In genomic region chr15:51205050-51205707, GRCh38 we compare ENCODE assay signal across 15 cellular contexts.
A peak's percentile ranks its signal among the peaks of the same experiment; 100 is the strongest.
DNase-seq lines count a peak whose midpoint lies in the region; ATAC-seq and TF ChIP-seq lines count a peak whose summit lies in the region.
"Had no signal": no experiment of that assay in that cellular context is flagged by ENCODE, and none has a peak within 500 bp of the region (broad histone marks: within the 10 kb centered on the region; RNA-seq: fewer than 3 reads in every experiment).

No MANE protein-coding gene starts in this region.

- H3K36me3 ChIP-seq in body of pancreas (replicated peaks in 1 of 2; ENCODE audit: insufficient read depth in 1 of 2, low read depth in 2 of 2) (no peaks in the 10 kb centered on the region), right lobe of liver (no peaks in the 10 kb centered on the region), stomach (no peaks in the 10 kb centered on the region), SJCRH30 (no peaks in the 10 kb centered on the region)

- H3K27me3 ChIP-seq in body of pancreas (no peaks in the 10 kb centered on the region), right lobe of liver (peaks cover 0 to 15% of the 10 kb centered on the region in 2 donors), stomach (peaks cover 0 to 5% (median 0%) of the 10 kb centered on the region in 3 donors), SJCRH30 (no peaks in the 10 kb centered on the region)

- TF ChIP-seq CTCF in C4-2B (conservative IDR thresholded peaks at IDR 0.05) (no peak), body of pancreas (IDR thresholded peaks at IDR 0.05) (no peak), right lobe of liver (IDR thresholded peaks at IDR 0.05) (no peak), stomach (IDR thresholded peaks at IDR 0.05) (no peak)

- TF ChIP-seq EP300 in stomach (IDR thresholded peaks at IDR 0.05) = no peak

- H3K4me3 ChIP-seq in body of pancreas (no peak overlapping the region), right lobe of liver (no peak overlapping the region), stomach (no peak overlapping the region), SJCRH30 (no peak overlapping the region)
- H3K4me3 ChIP-seq: A549 had no signal

- TF ChIP-seq POLR2A in body of pancreas (IDR thresholded peaks at IDR 0.05) (no peak), right lobe of liver (IDR thresholded peaks at IDR 0.05) (no peak), stomach (IDR thresholded peaks at IDR 0.05) (no peak)

- intact Hi-C loops in body of pancreas (cut with DNase I) = no loop called here
- intact Hi-C loops in right lobe of liver (cut with DNase I) = no loop called here
- intact Hi-C loops in stomach (cut with DNase I; ENCODE audit: low total_unique reads) = no loop called here

- H3K4me1 ChIP-seq in body of pancreas = peaks cover 6% of the 10 kb centered on the region
- peaks cover 0 to 27% (median 10%) of the 10 kb centered on the region in 4 donors for H3K4me1 ChIP-seq in right lobe of liver
- no peaks in the 10 kb centered on the region for H3K4me1 ChIP-seq in stomach
- no peaks in the 10 kb centered on the region for H3K4me1 ChIP-seq in SJCRH30
- H3K4me1 ChIP-seq: Caco-2 had no signal

- ATAC-seq in body of pancreas (peak; percentile 50), right lobe of liver (peak; percentile 82 to 94 (median 92)), GM19463 (IDR thresholded peaks at IDR 0.05; ENCODE audit: unreplicated experiment) (no peak)
- ATAC-seq: A549 had no signal

- WGBS in body of pancreas, 2 donors = 11 to 45% methylated on average over 2 of the region's 2 CpGs
- WGBS in right lobe of liver (ENCODE audit: insufficient coverage, low coverage, low lambda C conversion rate, missing lambda C conversion rate) = 28% methylated on average over 2 of the region's 2 CpGs
- 32 to 77% (median 50%) methylated on average over 2 of the region's 2 CpGs for WGBS in stomach, 5 donors

- in situ Hi-C loops in G401 (cut with HindIII; ENCODE audit: low sequenced_read_pairs) = no loop called here

- no peaks in the 10 kb centered on the region for H3K9me3 ChIP-seq in body of pancreas
- H3K9me3 ChIP-seq in right lobe of liver = no peaks in the 10 kb centered on the region
- H3K9me3 ChIP-seq in stomach = no peaks in the 10 kb centered on the region
- no peaks in the 10 kb centered on the region for H3K9me3 ChIP-seq in SJCRH30 (replicated peaks)
- H3K9me3 ChIP-seq: A549, Caco-2 had no signal

- H3K27ac ChIP-seq in C4-2B (peak overlapping the region; percentile 61), body of pancreas (no peak overlapping the region), right lobe of liver (no peak overlapping the region), stomach (no peak overlapping the region), SJCRH30 (no peak overlapping the region)

- DNase-seq in body of pancreas (peak; percentile 27 to 53 (median 40)), right lobe of liver (peak; percentile 47 to 76 (median 66)), stomach (peak; percentile 56), G401 (ENCODE audit: low spot score) (no peak), SJCRH30 (no peak)
- DNase-seq: Caco-2; CD8-positive, alpha-beta memory T cell; DND-41; GF-D8; HCEC 1CT; HFFc6; IMR-90 had no signal

Comparison
In these comparisons a context has a peak if more than half of its experiments do, and no peak if none do; other contexts are left out.
1. DNase-seq: peak in body of pancreas (4 of 4), right lobe of liver (3 of 3) and stomach (single experiment); none in G401 (single experiment) and SJCRH30 (0 of 2).